ENCODE assay signal across 22 cellular contexts in the genomic region with DNA sequence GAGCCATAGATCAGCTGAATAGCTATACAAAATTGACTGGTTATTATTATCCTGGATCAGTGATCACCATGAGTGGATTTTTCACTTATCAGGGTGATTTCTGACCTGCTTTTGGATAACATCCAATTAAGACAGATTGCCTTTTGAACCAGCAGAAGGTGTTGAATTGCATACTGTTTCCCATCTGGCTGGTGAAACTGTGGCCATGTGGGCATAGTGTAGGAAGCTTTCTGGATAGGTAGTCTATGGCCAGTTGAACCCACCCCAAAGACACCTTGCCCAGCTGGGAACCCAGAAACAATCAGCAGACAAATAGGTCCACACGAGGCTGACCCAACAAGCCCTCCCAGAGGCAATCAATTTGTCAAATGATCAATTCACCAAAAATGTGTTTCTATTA. TPM values are rescaled to one million over a fixed set of nuclear protein-coding genes. Genes with fewer than 3 reads are reported as not detected.
DNase-seq lines count a peak whose midpoint lies in the region; ATAC-seq, FAIRE-seq and TF ChIP-seq lines count a peak whose summit lies in the region.
"Had no signal": no experiment of that assay in that cellular context is flagged by ENCODE, and none has a peak within 500 bp of the region (broad histone marks: within the 10 kb centered on the region; RNA-seq: fewer than 3 reads in every experiment).

No MANE protein-coding gene starts in this region.

- TF ChIP-seq POLR2A in H1 (IDR thresholded peaks at IDR 0.05; ENCODE audit: control extremely low read depth in 1 of 2, low read depth in 2 of 2, low read length in 2 of 2) = no peak

- POLR2A ChIA-PET in H1 (lab: Charles Lee; ENCODE audit: partially characterized antibody) = interaction anchor here (1.1 kb wide), 1 partner anchor 523 kb away, joined by 3 read pairs; a partner anchor contains a TSS
- POLR2A ChIA-PET in naive thymus-derived CD8-positive, alpha-beta T cell (lab: Charles Lee) = no interaction called here

- 86% methylated on average over 1 of the region's 1 CpG; no CpG with 5 or more reads in 1 of the 2 experiments for WGBS in H1 (ENCODE audit: extremely low coverage in 1 of 2, insufficient coverage in 1 of 2, insufficient read length in 1 of 2, insufficient replicate concordance in 2 of 2, low coverage in 1 of 2, low lambda C conversion rate in 2 of 2, missing lambda C conversion rate in 1 of 2), 2 experiments

- no peak overlapping the region for H4K91ac ChIP-seq in H1 (replicated peaks; ENCODE audit: insufficient read length, low read length)

- H2AFZ ChIP-seq in H1 (ENCODE audit: low read length) = no peak overlapping the region; the same call in 1 of the 2 replicates

- no peaks in the 10 kb centered on the region for H3K79me1 ChIP-seq in H1 (ENCODE audit: low read depth, low read length)

- H3K36me3 Mint-ChIP-seq in naive thymus-derived CD8-positive, alpha-beta T cell = no peaks in the 10 kb centered on the region
- H3K36me3 Mint-ChIP-seq: CD14-positive monocyte had no signal

- no peak for TF ChIP-seq EP300 in H1 (IDR thresholded peaks at IDR 0.05; ENCODE audit: borderline replicate concordance in 1 of 2, low read depth in 2 of 2, low read length in 2 of 2)

- FAIRE-seq in H1 (lab: Jason Lieb, UNC) = no peak

- no peak overlapping the region for H3K14ac ChIP-seq in H1 (ENCODE audit: insufficient read length)

- H3K23ac ChIP-seq in H1 (ENCODE audit: insufficient read length) = no peak overlapping the region

- H2BK15ac ChIP-seq in H1 (ENCODE audit: low read length) = no peak overlapping the region

- TF ChIP-seq CTCF in H1 (IDR thresholded peaks at IDR 0.05; ENCODE audit: control extremely low read depth in 1 of 3, insufficient read depth in 1 of 3, low read depth in 1 of 3, low read length in 3 of 3) = no peak

- H3K4ac ChIP-seq in H1 (replicated peaks; ENCODE audit: insufficient read length, low read depth, low read length) = no peak overlapping the region

- H3K4me2 ChIP-seq in H1 (ENCODE audit: insufficient read depth in 1 of 2, low read depth in 2 of 2, low read length in 2 of 2) = no peak overlapping the region; a peak in 1 of 4 replicates

- no peak overlapping the region for H3K27ac Mint-ChIP-seq in naive thymus-derived CD8-positive, alpha-beta T cell
- H3K27ac Mint-ChIP-seq: CD14-positive monocyte, HFFc6 had no signal

- H3K27me3 Mint-ChIP-seq in naive thymus-derived CD8-positive, alpha-beta T cell = peaks cover 0 to 22% (median 4%) of the 10 kb centered on the region in 5 donors

- no peaks in the 10 kb centered on the region for H3K9me3 Mint-ChIP-seq in naive thymus-derived CD8-positive, alpha-beta T cell
- H3K9me3 Mint-ChIP-seq: HFFc6 had no signal

- no peak overlapping the region for H2BK120ac ChIP-seq in H1 (replicated peaks; ENCODE audit: low read depth, low read length)

- H2AK5ac ChIP-seq in H1 (ENCODE audit: low read depth, low read length) = no peak overlapping the region

- DNase-seq in DMS 273 (lab: John Stamatoyannopoulos, UW; ENCODE audit: unreplicated experiment) (peak; percentile 89), NCI-H524 (lab: John Stamatoyannopoulos, UW) (peak; percentile 35 to 73), H1 (ENCODE audit: low read depth in 1 of 2, low spot score in 2 of 2) (no peak)
- DNase-seq in naive thymus-derived CD8-positive, alpha-beta T cell = no peak
- DNase-seq: ACHN, AML-193, COR-L47, GOT3, HFFc6, IMR-90, Karpas-422, MG63, NCI-H1105, NCI-H187, NCI-H226, T-helper 2 cell had no signal

- H3K9ac ChIP-seq in HUES6 (ENCODE audit: low read length) (no peak overlapping the region), H1 (replicated peaks in 1 of 4; ENCODE audit: extremely low read depth in 1 of 4, low read depth in 3 of 4, low read length in 3 of 4) (no peak overlapping the region)

- no peak overlapping the region for H3K4me3 ChIP-seq in HUES6 (ENCODE audit: low read depth, low read length)
- no peak overlapping the region for H3K4me3 ChIP-seq in H1 (ENCODE audit: extremely low read depth in 1 of 4, insufficient read depth in 2 of 4, low read depth in 3 of 4, low read length in 4 of 4)
- H3K4me3 ChIP-seq: MG63, SJSA1 had no signal

- no peak overlapping the region for H3K56ac ChIP-seq in H1 (replicated peaks; ENCODE audit: insufficient read length, low read depth, low read length)

- H3K79me2 ChIP-seq in H1 (ENCODE audit: control insufficient read depth in 1 of 2, insufficient read depth in 2 of 2, low read length in 2 of 2) = no peaks in the 10 kb centered on the region

- no peak overlapping the region; the same call in 1 of the 2 replicates for H3K18ac ChIP-seq in H1 (ENCODE audit: extremely low read depth, low read length)

- no peaks in the 10 kb centered on the region for H3K4me1 Mint-ChIP-seq in naive thymus-derived CD8-positive, alpha-beta T cell
- H3K4me1 Mint-ChIP-seq: CD14-positive monocyte had no signal

- CTCF ChIA-PET in H1 (lab: Charles Lee; ENCODE audit: partially characterized antibody) = interaction anchor here (0.8 to 0.9 kb wide), 2 partner anchors 29 to 48 kb away, joined by 3 to 4 read pairs; no protein-coding TSS in a partner anchor

- ATAC-seq in GM19467 (IDR thresholded peaks at IDR 0.05; ENCODE audit: unreplicated experiment) (no peak), GM18867 (IDR thresholded peaks at IDR 0.05; ENCODE audit: unreplicated experiment) (no peak), GM21447 (IDR thresholded peaks at IDR 0.05; ENCODE audit: unreplicated experiment) (no peak)
- no peak for ATAC-seq in naive thymus-derived CD8-positive, alpha-beta T cell

- H3K9me3 ChIP-seq in HUES6 (ENCODE audit: control insufficient read depth, insufficient read depth, low read depth, low read length) (no peaks in the 10 kb centered on the region), H1 (ENCODE audit: insufficient read depth in 2 of 2, low read depth in 1 of 2, low read length in 1 of 2) (0 out of 4 replicates have a peak, but pooled peaks cover 0 to 5% of the 10 kb centered on the region in 2 experiments)
- H3K9me3 ChIP-seq: MG63, SJSA1 had no signal

- no peak overlapping the region for H3K4me3 Mint-ChIP-seq in naive thymus-derived CD8-positive, alpha-beta T cell
- H3K4me3 Mint-ChIP-seq: CD14-positive monocyte, HFFc6 had no signal

- H3K36me3 ChIP-seq in HUES6 (ENCODE audit: control insufficient read depth, insufficient read depth, low read length) (no peaks in the 10 kb centered on the region), H1 (ENCODE audit: control insufficient read depth in 2 of 4, insufficient read depth in 4 of 4, low read length in 3 of 4) (no peaks in the 10 kb centered on the region)
- H3K36me3 ChIP-seq: MG63, SJSA1 had no signal

- H3K27me3 ChIP-seq in HUES6 (ENCODE audit: control insufficient read depth, insufficient read depth, low read length) (no peaks in the 10 kb centered on the region), H1 (replicated peaks in 1 of 4; ENCODE audit: control insufficient read depth in 3 of 4, extremely low read depth in 1 of 4, insufficient read depth in 3 of 4, low read length in 3 of 4) (no peaks in the 10 kb centered on the region)
- H3K27me3 ChIP-seq: MG63, SJSA1 had no signal

- H4K20me1 ChIP-seq in H1 (replicated peaks in 1 of 2; ENCODE audit: control insufficient read depth in 1 of 2, insufficient read depth in 2 of 2, low read length in 2 of 2) = no peaks in the 10 kb centered on the region

- H4K5ac ChIP-seq in H1 (ENCODE audit: insufficient read length, low read depth, low read length) = no peak overlapping the region

- no peak overlapping the region for H2BK5ac ChIP-seq in H1 (ENCODE audit: low read depth, low read length)

- H3K4me1 ChIP-seq in HUES6 (ENCODE audit: control insufficient read depth, insufficient read depth, low read length) (peaks cover 20% of the 10 kb centered on the region), H1 (replicated peaks in 1 of 4; ENCODE audit: control insufficient read depth in 3 of 4, insufficient read depth in 4 of 4, low read length in 3 of 4) (peaks cover 0 to 6% (median 5%) of the 10 kb centered on the region in 4 experiments; a peak in 4 of 7 replicates)
- H3K4me1 ChIP-seq: SJSA1 had no signal

- H2BK20ac ChIP-seq in H1 (ENCODE audit: low read length) = no peak overlapping the region

- H2BK12ac ChIP-seq in H1 (ENCODE audit: low read depth, low read length) = 0 out of 2 replicates have a peak overlapping the region, but pooled peaks have one; percentile 62

- no peak overlapping the region for H4K8ac ChIP-seq in H1 (ENCODE audit: extremely low read depth, insufficient read depth, low read length)

- no peak for TF ChIP-seq RAD21 in H1 (IDR thresholded peaks at IDR 0.05 in 1 of 2, conservative IDR thresholded peaks at IDR 0.05 in 1 of 2; ENCODE audit: low read depth in 2 of 2, low read length in 2 of 2)

- H3K27ac ChIP-seq in HUES6 (ENCODE audit: low read depth, low read length) = 0 out of 2 replicates have a peak overlapping the region, but pooled peaks have one; percentile 4
- H3K27ac ChIP-seq in H1 (ENCODE audit: low read depth, low read length) = peak overlapping the region; percentile 9; the same call in 1 of the 2 replicates
- H3K27ac ChIP-seq: SJSA1 had no signal

- H3K23me2 ChIP-seq in H1 (ENCODE audit: low read depth, low read length) = no peaks in the 10 kb centered on the region; the same call in 1 of the 2 replicates

TF ChIP-seq in H1, 55 proteins besides CTCF, POLR2A, EP300 and RAD21 (continues in another document):
- TF ChIP-seq TAF1 (IDR thresholded peaks at IDR 0.05; ENCODE audit: low read depth, low read length) (no peak), RNF2 (IDR thresholded peaks at IDR 0.05; ENCODE audit: borderline replicate concordance, low read depth, low read length, missing control alignments, poor library complexity, severe bottlenecking) (no peak), PHF8 (conservative IDR thresholded peaks at IDR 0.05; ENCODE audit: low read depth, low read length) (no peak)
- TF ChIP-seq, protein P1, sequence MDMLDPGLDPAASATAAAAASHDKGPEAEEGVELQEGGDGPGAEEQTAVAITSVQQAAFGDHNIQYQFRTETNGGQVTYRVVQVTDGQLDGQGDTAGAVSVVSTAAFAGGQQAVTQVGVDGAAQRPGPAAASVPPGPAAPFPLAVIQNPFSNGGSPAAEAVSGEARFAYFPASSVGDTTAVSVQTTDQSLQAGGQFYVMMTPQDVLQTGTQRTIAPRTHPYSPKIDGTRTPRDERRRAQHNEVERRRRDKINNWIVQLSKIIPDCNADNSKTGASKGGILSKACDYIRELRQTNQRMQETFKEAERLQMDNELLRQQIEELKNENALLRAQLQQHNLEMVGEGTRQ (IDR thresholded peaks at IDR 0.05; ENCODE audit: low read length) = no peak

RNA-seq across cellular contexts. Expression of a gene that starts 29.3 kb away (rescaled TPM):
- 2.9 and 4.2 TPM in 2 replicates for total RNA-seq in H1 (2021; fragmentation: NEBNext Ultra II Directional; extraction: Animal tissue kit (Norgen Biotek cat#: 25700))
- polyA plus RNA-seq in H1 (2011; rRNA removed) = 0.33 and 0.86 TPM in 2 replicates
- polyA plus RNA-seq in H1 (2011; cell fraction: cytosol; rRNA removed) = 1.4 TPM
- 0.40 TPM for polyA plus RNA-seq in H1 (2011; cell fraction: nucleus; rRNA removed)
- 1.1 to 1.3 TPM (median 1.3 TPM) in 4 replicates for polyA plus RNA-seq in H1 (2012, experiment 1 of 2)
- 0.39 TPM for polyA plus RNA-seq in H1 (2012, experiment 2 of 2)
- polyA plus RNA-seq in H1 (2013, experiment 1 of 2) = 3.8 TPM
- polyA plus RNA-seq in H1 (2013, experiment 2 of 2) = 4.0 TPM
- 0.24 and 0.28 TPM in 2 replicates for polyA minus RNA-seq in H1 (2011; rRNA and poly(A)+ RNA removed)
- not detected for polyA minus RNA-seq in H1 (2011; cell fraction: cytosol; rRNA and poly(A)+ RNA removed)
- 1.6 TPM for polyA minus RNA-seq in H1 (2011; cell fraction: nucleus; rRNA and poly(A)+ RNA removed)
- not detected for total RNA-seq in naive thymus-derived CD8-positive, alpha-beta T cell
- polyA plus RNA-seq in naive thymus-derived CD8-positive, alpha-beta T cell = 1 to 10 TPM in 1 of 3 donors, under 1 TPM in 1, not detected in 1; 0.30 to 1.4 TPM
- polyA plus RNA-seq: CD14-positive monocyte had no signal

Comparison
In these comparisons a context has a peak if more than half of its experiments do, and no peak if none do; other contexts are left out.
1. DNase-seq: peak in DMS 273 (single experiment) and NCI-H524 (2 of 2); none in H1 (0 of 2) and naive thymus-derived CD8-positive, alpha-beta T cell (0 of 10).